30 cellular contexts compared by ENCODE assay signal in the genomic region with DNA sequence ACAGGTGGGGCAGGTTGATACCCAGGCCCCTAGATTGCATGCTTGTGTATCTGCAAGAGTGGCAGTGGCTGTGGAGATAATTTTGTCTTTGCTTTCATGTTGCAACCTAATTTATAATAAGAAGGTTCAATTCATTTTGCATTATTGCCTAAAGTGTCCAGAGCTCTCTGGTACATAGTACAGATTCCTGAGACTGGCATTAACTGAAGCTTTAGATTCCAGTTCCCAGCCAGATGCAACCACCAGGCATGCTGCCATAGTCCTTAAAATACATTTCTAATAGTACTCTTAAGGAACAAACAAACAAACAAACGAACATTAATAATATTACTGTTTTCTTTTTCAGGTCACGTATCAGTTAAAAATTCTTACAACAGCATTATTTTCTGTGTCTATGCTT.
"Had no signal": no experiment of that assay in that cellular context is flagged by ENCODE, and none has a peak within 500 bp of the region (broad histone marks: within the 10 kb centered on the region; RNA-seq: fewer than 3 reads in every experiment).

No MANE protein-coding gene starts in this region.

- H3K4me1 ChIP-seq: adrenal gland, body of pancreas, breast epithelium had no signal

- DNase-seq: activated B cell treated with CpG ODN at 0.5 μM for 24 hours; activated CD4-positive, alpha-beta memory T cell treated with anti-CD3 and anti-CD28 coated beads for 36 hours; activated CD4-positive, alpha-beta T cell treated with anti-CD3 and anti-CD28 coated beads for 4 hours; activated CD4-positive, alpha-beta T cell treated with anti-CD3 and anti-CD28 coated beads, Interleukin-2, amount 10 ng/mL, durations not matched to agents 24 days and 14 days; activated CD4-positive, alpha-beta T cell treated with anti-CD3 and anti-CD28 coated beads, Interleukin-2, amount 50 U/mL, for 1 hour; activated CD4-positive, alpha-beta T cell treated with anti-CD3 and anti-CD28 coated beads, Interleukin-2, amount 50 U/mL, for 4 hours; activated CD4-positive, CD25-positive, alpha-beta regulatory T cell treated with anti-CD3 and anti-CD28 coated beads, Interleukin-2, amount 50 U/mL, for 72 hours; activated CD8-positive, alpha-beta memory T cell treated with anti-CD3 and anti-CD28 coated beads, Interleukin-2, amount 50 U/mL, for 4 hours; activated CD8-positive, alpha-beta T cell treated with anti-CD3 and anti-CD28 coated beads for 36 hours; activated effector memory CD4-positive, alpha-beta T cell treated with Interleukin-2 at 50 U/mL for 16 hours; activated gamma-delta T cell; activated naive CD4-positive, alpha-beta T cell treated with anti-CD3 and anti-CD28 coated beads, Interleukin-2, amount 10 ng/mL, durations not matched to agents 7 days and 5 days; activated naive CD4-positive, alpha-beta T cell treated with Interleukin-2 at 50 U/mL for 16 hours; activated naive CD8-positive, alpha-beta T cell treated with anti-CD3 and anti-CD28 coated beads, Interleukin-2, amount 10 ng/mL, durations not matched to agents 7 days and 5 days; activated naive CD8-positive, alpha-beta T cell treated with anti-CD3 and anti-CD28 coated beads, Interleukin-2, amount 50 U/mL, for 24 hours; activated T-cell treated with anti-CD3 and anti-CD28 coated beads for 4 hours; activated T-cell treated with anti-CD3 and anti-CD28 coated beads, Interleukin-2, amount 50 U/mL, for 1 hour; activated T-cell treated with anti-CD3 and anti-CD28 coated beads, Interleukin-2, amount 50 U/mL, for 4 hours; activated T-cell treated with anti-CD3 and anti-CD28 coated beads, Interleukin-2, amount 50 U/mL, for 72 hours; adrenal gland; amniotic stem cell; aorta; body of pancreas; brain microvascular endothelial cell; central memory CD4-positive, alpha-beta T cell; T-helper 1 cell; T-helper 2 cell; T-helper 9 cell had no signal

- ATAC-seq: activated CD8-positive, alpha-beta T cell treated with anti-CD3 and anti-CD28 coated beads for 36 hours; activated naive CD8-positive, alpha-beta T cell treated with anti-CD3 and anti-CD28 coated beads, Interleukin-2, amount 50 U/mL, for 24 hours; activated T-cell treated with anti-CD3 and anti-CD28 coated beads, Interleukin-2, amount 50 U/mL, for 4 hours; activated T-cell treated with anti-CD3 and anti-CD28 coated beads, Interleukin-2, amount 50 U/mL, for 72 hours; body of pancreas had no signal

- H3K27me3 ChIP-seq: adrenal gland, body of pancreas, brain microvascular endothelial cell, breast epithelium had no signal

- H3K4me3 ChIP-seq: adrenal gland, body of pancreas, breast epithelium had no signal

- H3K9me3 ChIP-seq: adrenal gland, body of pancreas had no signal

- H3K36me3 ChIP-seq: adrenal gland, brain microvascular endothelial cell, breast epithelium had no signal

- H3K27ac ChIP-seq: adrenal gland, body of pancreas, brain microvascular endothelial cell, breast epithelium, VCaP had no signal
